Comparison of ENCODE assay signal across 8 cellular contexts in the genomic region with DNA sequence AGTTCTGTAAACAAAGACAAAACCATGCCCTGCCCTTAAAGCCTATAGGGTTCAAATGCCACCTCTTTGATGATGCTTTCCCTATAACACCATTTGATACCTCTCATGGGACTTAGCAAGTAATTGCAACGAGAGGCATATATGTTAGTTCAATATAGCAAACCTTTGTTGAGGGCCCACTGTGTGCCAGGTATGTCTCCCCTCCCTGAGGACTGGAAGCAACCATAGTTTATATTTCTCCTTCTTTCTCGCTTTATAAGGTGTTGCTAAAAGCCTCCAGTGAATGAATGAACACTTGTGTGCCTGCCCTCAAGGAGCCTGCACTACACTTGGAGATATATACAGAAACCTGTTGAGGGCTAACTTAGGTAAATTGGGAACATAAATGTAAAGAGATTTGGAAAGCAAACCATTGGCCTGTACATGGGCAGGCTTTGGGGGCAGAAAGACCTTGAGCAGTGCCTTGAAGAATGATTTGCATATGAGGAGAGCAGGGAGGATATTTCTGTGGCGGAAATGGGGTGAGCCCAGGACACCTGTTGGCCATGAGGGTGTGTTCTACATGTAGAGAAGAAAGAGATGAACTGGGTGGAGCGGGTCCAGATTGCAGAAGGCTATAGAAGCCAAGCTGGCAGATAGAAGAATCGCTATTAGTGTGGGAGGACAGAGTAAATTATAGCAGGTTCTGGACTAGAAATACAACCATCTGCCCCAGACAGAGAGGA. TPM values are rescaled to one million over a fixed set of nuclear protein-coding genes. Genes with fewer than 3 reads are reported as not detected.
DNase-seq lines count a peak whose midpoint lies in the region; ATAC-seq and TF ChIP-seq lines count a peak whose summit lies in the region.

No MANE protein-coding gene starts in this region.

- TF ChIP-seq POLR2A in gastrocnemius medialis (IDR thresholded peaks at IDR 0.05), result no peak

- peak overlapping the region; percentile 94 for H3K27ac Mint-ChIP-seq in CD4-positive, alpha-beta T cell
- H3K27ac Mint-ChIP-seq in central memory CD8-positive, alpha-beta T cell (ENCODE audit: low read depth), result peak overlapping the region; percentile 75

- no peak overlapping the region for H3K4me3 ChIP-seq in gastrocnemius medialis
- no peak overlapping the region for H3K4me3 ChIP-seq in aorta (ENCODE audit: low read length in 2 of 2)

- H3K36me3 Mint-ChIP-seq in CD4-positive, alpha-beta T cell (ENCODE audit: low read depth), result no peaks in the 10 kb centered on the region
- H3K36me3 Mint-ChIP-seq in central memory CD8-positive, alpha-beta T cell (ENCODE audit: insufficient read depth), result peaks cover 8% of the 10 kb centered on the region

- in situ Hi-C loops in gastrocnemius medialis (cut with MboI; ENCODE audit: low sequenced_read_pairs in 4 of 4), result no loop called here

- CTCF ChIA-PET in CD4-positive, alpha-beta T cell (lab: Charles Lee), result interaction anchor here (0.9 to 2.3 kb wide), 4 partner anchors 20 to 53 kb away, joined by 3 to 10 read pairs (median 4); a partner anchor contains a TSS

- POLR2A ChIA-PET in CD4-positive, alpha-beta T cell (lab: Charles Lee), result interaction anchor here (0.8 to 6.9 kb wide), 4 partner anchors 9 to 53 kb away, joined by 3 to 157 read pairs (median 6); a partner anchor contains a TSS

- peak overlapping the region; percentile 89 for H3K4me3 Mint-ChIP-seq in CD4-positive, alpha-beta T cell
- peak overlapping the region; percentile 68 for H3K4me3 Mint-ChIP-seq in central memory CD8-positive, alpha-beta T cell

- H3K4me1 ChIP-seq in gastrocnemius medialis, result peaks cover 25 to 27% of the 10 kb centered on the region in 2 donors
- peaks cover 0 to 4% of the 10 kb centered on the region in 2 donors for H3K4me1 ChIP-seq in aorta (ENCODE audit: control insufficient read depth in 1 of 2, insufficient read depth in 2 of 2, low read length in 2 of 2)

- DNase-seq in CD4-positive, alpha-beta T cell, result no peak
- DNase-seq in central memory CD8-positive, alpha-beta T cell (ENCODE audit: low spot score in 2 of 2), result no peak
- DNase-seq in gastrocnemius medialis, result no peak
- no peak for DNase-seq in cortex of kidney (lab: John Stamatoyannopoulos, UW)
- no peak for DNase-seq in stimulated activated CD4-positive, alpha-beta T cell treated with anti-CD3 and anti-CD28 coated beads, Interleukin-2, amount 100 ng/mL, for 48 hours
- no peak for DNase-seq in aorta

- H3K27ac ChIP-seq in CD4-positive, alpha-beta T cell (ENCODE audit: low read depth, low read length), result peak overlapping the region; percentile 81
- peak overlapping the region; percentile 90 to 95 (median 94) for H3K27ac ChIP-seq in gastrocnemius medialis
- H3K27ac ChIP-seq in aorta (ENCODE audit: low read depth in 1 of 2, low read length in 2 of 2), result no peak overlapping the region

- peaks cover 39% of the 10 kb centered on the region for H3K4me1 Mint-ChIP-seq in CD4-positive, alpha-beta T cell (ENCODE audit: low read depth)
- H3K4me1 Mint-ChIP-seq in central memory CD8-positive, alpha-beta T cell, result peaks cover 17% of the 10 kb centered on the region

- H3K9me3 Mint-ChIP-seq in CD4-positive, alpha-beta T cell, result no peaks in the 10 kb centered on the region
- no peaks in the 10 kb centered on the region for H3K9me3 Mint-ChIP-seq in central memory CD8-positive, alpha-beta T cell

- TF ChIP-seq CTCF in CD4-positive, alpha-beta T cell (IDR thresholded peaks at IDR 0.05), result no peak
- TF ChIP-seq CTCF in gastrocnemius medialis (IDR thresholded peaks at IDR 0.05 in 4 of 5, conservative IDR thresholded peaks at IDR 0.05 in 1 of 5), result no peak

- H3K27me3 ChIP-seq in CD4-positive, alpha-beta T cell (ENCODE audit: control insufficient read depth, insufficient read depth, low read length), result no peaks in the 10 kb centered on the region
- H3K27me3 ChIP-seq in gastrocnemius medialis (no peaks in the 10 kb centered on the region), aorta (ENCODE audit: control insufficient read depth in 1 of 2, insufficient read depth in 2 of 2, low read length in 1 of 2) (no peaks in the 10 kb centered on the region)

- 85 to 86% methylated on average over 5 of the region's 5 CpGs for WGBS in aorta, 2 donors

- H3K36me3 ChIP-seq in gastrocnemius medialis (no peaks in the 10 kb centered on the region), aorta (ENCODE audit: control insufficient read depth in 1 of 2, insufficient read depth in 2 of 2, low read length in 1 of 2) (no peaks in the 10 kb centered on the region)

- H3K9me3 ChIP-seq in CD4-positive, alpha-beta T cell (ENCODE audit: control insufficient read depth, low read length), result no peaks in the 10 kb centered on the region
- H3K9me3 ChIP-seq in gastrocnemius medialis (no peaks in the 10 kb centered on the region), aorta (ENCODE audit: control insufficient read depth, low read length) (no peaks in the 10 kb centered on the region)

- H3K27me3 Mint-ChIP-seq in CD4-positive, alpha-beta T cell, result no peaks in the 10 kb centered on the region
- H3K27me3 Mint-ChIP-seq in central memory CD8-positive, alpha-beta T cell, result no peaks in the 10 kb centered on the region

- no peak for ATAC-seq in CD4-positive, alpha-beta T cell (ENCODE audit: poor library complexity)
- ATAC-seq in GM19043 (IDR thresholded peaks at IDR 0.05; ENCODE audit: low read depth, unreplicated experiment) (peak; percentile 59), HG03095 (IDR thresholded peaks at IDR 0.05; ENCODE audit: unreplicated experiment) (peak; percentile 68), gastrocnemius medialis (no peak), aorta (ENCODE audit: low FRiP score) (no peak)
- no peak for ATAC-seq in central memory CD8-positive, alpha-beta T cell (replicated peaks; ENCODE audit: extremely low read depth, poor library complexity, severe bottlenecking)

- intact Hi-C loops in CD4-positive, alpha-beta T cell (cut with DNase I, micrococcal nuclease), result loop anchor here (1.0 to 10.0 kb wide), 6 partner anchors 21 to 1435 kb away; a partner anchor contains a TSS
- intact Hi-C loops in gastrocnemius medialis (cut with DNase I; ENCODE audit: low total_unique reads) (loop anchor here (2.0 kb wide), 2 partner anchors 47 to 93 kb away; no protein-coding TSS in a partner anchor), aorta (cut with DNase I) (loop anchor here in 1 of 2 donors (5.0 kb wide), 1 partner anchor 53 kb away; a partner anchor contains a TSS)

RNA-seq across cellular contexts. Expression of a gene that starts 1.8 kb away (rescaled TPM):
- total RNA-seq in CD4-positive, alpha-beta T cell, result 10 to 100 TPM; 14.7 to 15.7 TPM
- total RNA-seq in gastrocnemius medialis, result 10 to 100 TPM in 3 of 4 donors, 1 to 10 TPM in 1; 9.7 to 17.6 (median 15.7) TPM
- 10 to 100 TPM; 61.1 to 69.6 TPM for total RNA-seq in aorta
- polyA plus RNA-seq in aorta, result 10 to 100 TPM; 17.2 to 25.4 TPM

RNA-seq across cellular contexts. Expression of a gene that starts 53.0 kb away (rescaled TPM):
- 100 to 1,000 TPM; 139 to 144 TPM for total RNA-seq in CD4-positive, alpha-beta T cell
- total RNA-seq in gastrocnemius medialis (10 to 100 TPM; 39.1 to 51.7 (median 43.9) TPM), aorta (10 to 100 TPM; 24.8 to 50.9 TPM)
- 1 to 10 TPM; 5.5 to 9.2 TPM for polyA plus RNA-seq in aorta

Comparison
In these comparisons a context has a peak if more than half of its experiments do, and no peak if none do; other contexts are left out.
1. ATAC-seq: peak in GM19043 (single experiment) and HG03095 (single experiment); none in CD4-positive, alpha-beta T cell (single experiment), central memory CD8-positive, alpha-beta T cell (single experiment), gastrocnemius medialis (0 of 2) and aorta (single experiment).
2. H3K27ac ChIP-seq: peak in CD4-positive, alpha-beta T cell (single experiment) and gastrocnemius medialis (4 of 4); none in aorta (0 of 2).